1 cellular context compared by ENCODE assay signal in the genomic region with DNA sequence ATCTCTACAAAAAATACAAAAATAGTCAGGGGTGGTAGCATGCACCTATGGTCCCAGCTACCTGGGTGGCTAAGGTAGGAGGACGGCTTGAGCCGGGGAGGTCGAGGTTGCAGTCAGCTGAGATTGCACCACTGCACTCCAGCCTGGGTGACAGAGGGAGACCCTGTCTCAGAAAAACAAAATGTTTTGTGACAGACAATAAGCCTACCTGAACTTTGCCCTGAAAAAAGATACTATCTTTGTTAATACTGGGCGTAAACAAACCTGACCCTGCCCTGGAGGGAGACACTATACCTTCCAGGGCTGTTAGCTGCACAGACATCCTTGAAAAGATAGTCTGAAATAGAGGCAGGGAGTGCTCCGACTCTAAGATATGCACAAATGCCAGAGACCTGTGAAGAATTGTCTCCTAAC.
TF ChIP-seq lines count a peak whose summit lies in the region.

No MANE protein-coding gene starts in this region.

TF ChIP-seq in HepG2, 621 proteins besides CTCF, POLR2A, EP300 and RAD21 (continued from another document and continues in another):
- TF ChIP-seq, protein P1, sequence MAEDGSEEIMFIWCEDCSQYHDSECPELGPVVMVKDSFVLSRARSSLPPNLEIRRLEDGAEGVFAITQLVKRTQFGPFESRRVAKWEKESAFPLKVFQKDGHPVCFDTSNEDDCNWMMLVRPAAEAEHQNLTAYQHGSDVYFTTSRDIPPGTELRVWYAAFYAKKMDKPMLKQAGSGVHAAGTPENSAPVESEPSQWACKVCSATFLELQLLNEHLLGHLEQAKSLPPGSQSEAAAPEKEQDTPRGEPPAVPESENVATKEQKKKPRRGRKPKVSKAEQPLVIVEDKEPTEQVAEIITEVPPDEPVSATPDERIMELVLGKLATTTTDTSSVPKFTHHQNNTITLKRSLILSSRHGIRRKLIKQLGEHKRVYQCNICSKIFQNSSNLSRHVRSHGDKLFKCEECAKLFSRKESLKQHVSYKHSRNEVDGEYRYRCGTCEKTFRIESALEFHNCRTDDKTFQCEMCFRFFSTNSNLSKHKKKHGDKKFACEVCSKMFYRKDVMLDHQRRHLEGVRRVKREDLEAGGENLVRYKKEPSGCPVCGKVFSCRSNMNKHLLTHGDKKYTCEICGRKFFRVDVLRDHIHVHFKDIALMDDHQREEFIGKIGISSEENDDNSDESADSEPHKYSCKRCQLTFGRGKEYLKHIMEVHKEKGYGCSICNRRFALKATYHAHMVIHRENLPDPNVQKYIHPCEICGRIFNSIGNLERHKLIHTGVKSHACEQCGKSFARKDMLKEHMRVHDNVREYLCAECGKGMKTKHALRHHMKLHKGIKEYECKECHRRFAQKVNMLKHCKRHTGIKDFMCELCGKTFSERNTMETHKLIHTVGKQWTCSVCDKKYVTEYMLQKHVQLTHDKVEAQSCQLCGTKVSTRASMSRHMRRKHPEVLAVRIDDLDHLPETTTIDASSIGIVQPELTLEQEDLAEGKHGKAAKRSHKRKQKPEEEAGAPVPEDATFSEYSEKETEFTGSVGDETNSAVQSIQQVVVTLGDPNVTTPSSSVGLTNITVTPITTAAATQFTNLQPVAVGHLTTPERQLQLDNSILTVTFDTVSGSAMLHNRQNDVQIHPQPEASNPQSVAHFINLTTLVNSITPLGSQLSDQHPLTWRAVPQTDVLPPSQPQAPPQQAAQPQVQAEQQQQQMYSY (CRISPR knock-in tag; IDR thresholded peaks at IDR 0.05) = no peak
- TF ChIP-seq KLF16 (CRISPR knock-in tag; IDR thresholded peaks at IDR 0.05) (no peak; a peak in 1 of 4 replicates), NFE2L2 (IDR thresholded peaks at IDR 0.05; ENCODE audit: low read length) (no peak), ZNF773 (CRISPR knock-in tag; IDR thresholded peaks at IDR 0.05; ENCODE audit: borderline replicate concordance) (no peak), ZBTB10 (CRISPR knock-in tag; IDR thresholded peaks at IDR 0.05; ENCODE audit: borderline replicate concordance) (no peak), ZNF264 (CRISPR knock-in tag; IDR thresholded peaks at IDR 0.05) (no peak), NRL (CRISPR knock-in tag; IDR thresholded peaks at IDR 0.05; ENCODE audit: borderline replicate concordance) (no peak), ZNF629 (CRISPR knock-in tag; conservative IDR thresholded peaks at IDR 0.05) (no peak), ZNF329 (CRISPR knock-in tag; IDR thresholded peaks at IDR 0.05; ENCODE audit: low read depth) (no peak), ZNF549 (CRISPR knock-in tag; IDR thresholded peaks at IDR 0.05) (no peak), SETDB1 (CRISPR knock-in tag; IDR thresholded peaks at IDR 0.05; ENCODE audit: borderline replicate concordance) (no peak), TRAFD1 (CRISPR knock-in tag; IDR thresholded peaks at IDR 0.05; ENCODE audit: borderline replicate concordance) (no peak), ZNF776 (CRISPR knock-in tag; IDR thresholded peaks at IDR 0.05) (no peak), ZSCAN5A (CRISPR knock-in tag; IDR thresholded peaks at IDR 0.05; ENCODE audit: borderline replicate concordance) (no peak), ZNF780A (CRISPR knock-in tag; IDR thresholded peaks at IDR 0.05) (no peak), SP4 (CRISPR knock-in tag; IDR thresholded peaks at IDR 0.05) (no peak), KMT2B (CRISPR knock-in tag; IDR thresholded peaks at IDR 0.05) (no peak), GMEB1 (CRISPR knock-in tag; IDR thresholded peaks at IDR 0.05; ENCODE audit: borderline replicate concordance) (peak; percentile 47; the same call in 1 of the 2 replicates), THAP11 (CRISPR knock-in tag; IDR thresholded peaks at IDR 0.05) (peak; percentile 70), ZNF747 (CRISPR knock-in tag; IDR thresholded peaks at IDR 0.05; ENCODE audit: borderline replicate concordance) (no peak), TEAD3 (CRISPR knock-in tag; optimal IDR thresholded peaks at IDR 0.05; ENCODE audit: borderline replicate concordance) (peak; percentile 59), ZBTB3 (CRISPR knock-in tag; IDR thresholded peaks at IDR 0.05; ENCODE audit: borderline replicate concordance, low read depth) (no peak), NR3C1 (CRISPR knock-in tag; IDR thresholded peaks at IDR 0.05) (no peak), HNRNPL (IDR thresholded peaks at IDR 0.05; ENCODE audit: low read depth, low read length) (no peak), ZNF674 (CRISPR knock-in tag; IDR thresholded peaks at IDR 0.05; ENCODE audit: low read depth) (no peak), NR2C2 (CRISPR knock-in tag; IDR thresholded peaks at IDR 0.05; ENCODE audit: borderline replicate concordance) (peak; percentile 54; the same call in 1 of the 2 replicates), RELA (CRISPR knock-in tag; IDR thresholded peaks at IDR 0.05) (no peak), PRMT3 (CRISPR knock-in tag; IDR thresholded peaks at IDR 0.05; ENCODE audit: borderline replicate concordance, low read depth) (no peak), GPN1 (CRISPR knock-in tag; IDR thresholded peaks at IDR 0.05; ENCODE audit: borderline replicate concordance) (no peak), ZNF138 (CRISPR knock-in tag; IDR thresholded peaks at IDR 0.05; ENCODE audit: low read depth) (no peak), PAX8 (CRISPR knock-in tag; IDR thresholded peaks at IDR 0.05; ENCODE audit: borderline replicate concordance) (no peak), CEBPG (CRISPR knock-in tag; IDR thresholded peaks at IDR 0.05) (peak; percentile 80), PREB (CRISPR knock-in tag; IDR thresholded peaks at IDR 0.05) (no peak), FOXK2 (IDR thresholded peaks at IDR 0.05) (no peak), ZNF552 (CRISPR knock-in tag; IDR thresholded peaks at IDR 0.05; ENCODE audit: borderline replicate concordance) (no peak), ZNF615 (CRISPR knock-in tag; IDR thresholded peaks at IDR 0.05; ENCODE audit: borderline replicate concordance) (no peak), XBP1 (CRISPR knock-in tag; IDR thresholded peaks at IDR 0.05) (no peak), SMARCE1 (IDR thresholded peaks at IDR 0.05; ENCODE audit: borderline replicate concordance) (no peak)
- TF ChIP-seq, protein P2, sequence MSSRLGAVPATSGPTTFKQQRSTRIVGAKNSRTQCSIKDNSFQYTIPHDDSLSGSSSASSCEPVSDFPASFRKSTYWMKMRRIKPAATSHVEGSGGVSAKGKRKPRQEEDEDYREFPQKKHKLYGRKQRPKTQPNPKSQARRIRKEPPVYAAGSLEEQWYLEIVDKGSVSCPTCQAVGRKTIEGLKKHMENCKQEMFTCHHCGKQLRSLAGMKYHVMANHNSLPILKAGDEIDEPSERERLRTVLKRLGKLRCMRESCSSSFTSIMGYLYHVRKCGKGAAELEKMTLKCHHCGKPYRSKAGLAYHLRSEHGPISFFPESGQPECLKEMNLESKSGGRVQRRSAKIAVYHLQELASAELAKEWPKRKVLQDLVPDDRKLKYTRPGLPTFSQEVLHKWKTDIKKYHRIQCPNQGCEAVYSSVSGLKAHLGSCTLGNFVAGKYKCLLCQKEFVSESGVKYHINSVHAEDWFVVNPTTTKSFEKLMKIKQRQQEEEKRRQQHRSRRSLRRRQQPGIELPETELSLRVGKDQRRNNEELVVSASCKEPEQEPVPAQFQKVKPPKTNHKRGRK (CRISPR knock-in tag; IDR thresholded peaks at IDR 0.05) = no peak
- TF ChIP-seq, protein P3, sequence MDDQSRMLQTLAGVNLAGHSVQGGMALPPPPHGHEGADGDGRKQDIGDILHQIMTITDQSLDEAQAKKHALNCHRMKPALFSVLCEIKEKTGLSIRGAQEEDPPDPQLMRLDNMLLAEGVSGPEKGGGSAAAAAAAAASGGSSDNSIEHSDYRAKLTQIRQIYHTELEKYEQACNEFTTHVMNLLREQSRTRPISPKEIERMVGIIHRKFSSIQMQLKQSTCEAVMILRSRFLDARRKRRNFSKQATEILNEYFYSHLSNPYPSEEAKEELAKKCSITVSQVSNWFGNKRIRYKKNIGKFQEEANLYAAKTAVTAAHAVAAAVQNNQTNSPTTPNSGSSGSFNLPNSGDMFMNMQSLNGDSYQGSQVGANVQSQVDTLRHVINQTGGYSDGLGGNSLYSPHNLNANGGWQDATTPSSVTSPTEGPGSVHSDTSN (CRISPR knock-in tag; IDR thresholded peaks at IDR 0.05; ENCODE audit: borderline replicate concordance) = no peak
- TF ChIP-seq, protein P4, sequence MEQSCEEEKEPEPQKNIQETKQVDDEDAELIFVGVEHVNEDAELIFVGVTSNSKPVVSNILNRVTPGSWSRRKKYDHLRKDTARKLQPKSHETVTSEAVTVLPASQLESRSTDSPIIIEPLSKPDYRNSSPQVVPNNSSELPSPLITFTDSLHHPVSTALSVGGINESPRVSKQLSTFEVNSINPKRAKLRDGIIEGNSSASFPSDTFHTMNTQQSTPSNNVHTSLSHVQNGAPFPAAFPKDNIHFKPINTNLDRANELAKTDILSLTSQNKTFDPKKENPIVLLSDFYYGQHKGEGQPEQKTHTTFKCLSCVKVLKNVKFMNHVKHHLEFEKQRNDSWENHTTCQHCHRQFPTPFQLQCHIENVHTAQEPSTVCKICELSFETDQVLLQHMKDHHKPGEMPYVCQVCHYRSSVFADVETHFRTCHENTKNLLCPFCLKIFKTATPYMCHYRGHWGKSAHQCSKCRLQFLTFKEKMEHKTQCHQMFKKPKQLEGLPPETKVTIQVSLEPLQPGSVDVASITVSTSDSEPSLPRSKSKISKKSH (CRISPR knock-in tag; IDR thresholded peaks at IDR 0.05; ENCODE audit: borderline replicate concordance) = no peak
- TF ChIP-seq, protein P5, sequence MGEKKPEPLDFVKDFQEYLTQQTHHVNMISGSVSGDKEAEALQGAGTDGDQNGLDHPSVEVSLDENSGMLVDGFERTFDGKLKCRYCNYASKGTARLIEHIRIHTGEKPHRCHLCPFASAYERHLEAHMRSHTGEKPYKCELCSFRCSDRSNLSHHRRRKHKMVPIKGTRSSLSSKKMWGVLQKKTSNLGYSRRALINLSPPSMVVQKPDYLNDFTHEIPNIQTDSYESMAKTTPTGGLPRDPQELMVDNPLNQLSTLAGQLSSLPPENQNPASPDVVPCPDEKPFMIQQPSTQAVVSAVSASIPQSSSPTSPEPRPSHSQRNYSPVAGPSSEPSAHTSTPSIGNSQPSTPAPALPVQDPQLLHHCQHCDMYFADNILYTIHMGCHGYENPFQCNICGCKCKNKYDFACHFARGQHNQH (CRISPR knock-in tag; IDR thresholded peaks at IDR 0.05) = no peak
- TF ChIP-seq, protein P6, sequence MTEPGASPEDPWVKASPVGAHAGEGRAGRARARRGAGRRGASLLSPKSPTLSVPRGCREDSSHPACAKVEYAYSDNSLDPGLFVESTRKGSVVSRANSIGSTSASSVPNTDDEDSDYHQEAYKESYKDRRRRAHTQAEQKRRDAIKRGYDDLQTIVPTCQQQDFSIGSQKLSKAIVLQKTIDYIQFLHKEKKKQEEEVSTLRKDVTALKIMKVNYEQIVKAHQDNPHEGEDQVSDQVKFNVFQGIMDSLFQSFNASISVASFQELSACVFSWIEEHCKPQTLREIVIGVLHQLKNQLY (CRISPR knock-in tag; IDR thresholded peaks at IDR 0.05) = no peak
